Comparison of ENCODE assay signal across 1 cellular context in the genomic region with DNA sequence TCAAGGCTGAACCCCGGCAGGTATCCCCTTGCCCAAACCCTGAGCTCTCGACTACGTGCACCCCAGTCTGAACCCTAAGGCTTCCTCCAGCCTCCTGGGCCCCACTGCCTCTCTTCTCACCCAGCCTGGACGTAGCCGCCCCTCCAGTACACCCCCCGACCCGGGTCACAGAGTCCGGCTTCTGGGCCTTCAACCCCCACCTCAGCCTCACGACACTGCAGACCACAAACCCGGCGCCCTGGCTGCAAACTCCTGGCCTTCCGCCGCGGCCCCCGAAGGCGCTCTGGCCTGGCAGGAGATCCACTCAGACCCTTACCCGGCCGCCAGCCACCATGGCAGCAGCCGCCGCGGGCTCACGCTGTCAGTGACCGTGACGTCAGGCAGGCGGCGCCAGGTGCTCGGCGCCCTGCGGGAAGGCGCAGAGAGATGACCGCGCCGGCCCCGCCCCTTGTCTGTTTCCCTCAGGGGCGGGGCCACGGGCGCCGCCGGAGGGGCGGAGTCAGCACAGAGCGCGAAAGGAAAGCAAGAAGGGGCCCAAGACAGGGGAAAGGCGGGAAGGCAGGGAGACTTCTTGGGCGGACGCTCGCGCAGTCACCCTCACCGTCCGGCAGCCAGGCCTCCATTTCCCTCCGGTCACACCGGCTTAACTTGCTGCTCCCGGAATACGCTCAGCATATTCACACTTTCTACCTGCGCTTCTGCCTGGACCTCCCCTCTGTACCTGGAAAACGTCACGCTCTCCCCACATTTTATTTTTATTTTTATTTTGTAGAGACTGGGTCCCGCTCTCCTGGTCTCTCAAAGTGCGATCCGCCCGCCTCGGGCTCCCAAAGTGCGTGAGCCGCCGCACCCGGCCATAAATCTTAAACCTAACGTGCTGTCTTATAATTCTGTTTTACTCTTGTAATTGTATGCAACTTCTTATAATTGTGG.
A peak's percentile ranks its signal among the peaks of the same experiment; 100 is the strongest.
TF ChIP-seq lines count a peak whose summit lies in the region.

A gene with protein sequence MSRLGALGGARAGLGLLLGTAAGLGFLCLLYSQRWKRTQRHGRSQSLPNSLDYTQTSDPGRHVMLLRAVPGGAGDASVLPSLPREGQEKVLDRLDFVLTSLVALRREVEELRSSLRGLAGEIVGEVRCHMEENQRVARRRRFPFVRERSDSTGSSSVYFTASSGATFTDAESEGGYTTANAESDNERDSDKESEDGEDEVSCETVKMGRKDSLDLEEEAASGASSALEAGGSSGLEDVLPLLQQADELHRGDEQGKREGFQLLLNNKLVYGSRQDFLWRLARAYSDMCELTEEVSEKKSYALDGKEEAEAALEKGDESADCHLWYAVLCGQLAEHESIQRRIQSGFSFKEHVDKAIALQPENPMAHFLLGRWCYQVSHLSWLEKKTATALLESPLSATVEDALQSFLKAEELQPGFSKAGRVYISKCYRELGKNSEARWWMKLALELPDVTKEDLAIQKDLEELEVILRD (minus strand): TSS at position 372 of the 933 bp plus-strand sequence. CDS start 471 bp downstream, outside the sequence.

TF ChIP-seq in HepG2, 621 proteins besides CTCF, POLR2A, EP300 and RAD21 (continued from another document and continues in another):
- TF ChIP-seq, protein P1, sequence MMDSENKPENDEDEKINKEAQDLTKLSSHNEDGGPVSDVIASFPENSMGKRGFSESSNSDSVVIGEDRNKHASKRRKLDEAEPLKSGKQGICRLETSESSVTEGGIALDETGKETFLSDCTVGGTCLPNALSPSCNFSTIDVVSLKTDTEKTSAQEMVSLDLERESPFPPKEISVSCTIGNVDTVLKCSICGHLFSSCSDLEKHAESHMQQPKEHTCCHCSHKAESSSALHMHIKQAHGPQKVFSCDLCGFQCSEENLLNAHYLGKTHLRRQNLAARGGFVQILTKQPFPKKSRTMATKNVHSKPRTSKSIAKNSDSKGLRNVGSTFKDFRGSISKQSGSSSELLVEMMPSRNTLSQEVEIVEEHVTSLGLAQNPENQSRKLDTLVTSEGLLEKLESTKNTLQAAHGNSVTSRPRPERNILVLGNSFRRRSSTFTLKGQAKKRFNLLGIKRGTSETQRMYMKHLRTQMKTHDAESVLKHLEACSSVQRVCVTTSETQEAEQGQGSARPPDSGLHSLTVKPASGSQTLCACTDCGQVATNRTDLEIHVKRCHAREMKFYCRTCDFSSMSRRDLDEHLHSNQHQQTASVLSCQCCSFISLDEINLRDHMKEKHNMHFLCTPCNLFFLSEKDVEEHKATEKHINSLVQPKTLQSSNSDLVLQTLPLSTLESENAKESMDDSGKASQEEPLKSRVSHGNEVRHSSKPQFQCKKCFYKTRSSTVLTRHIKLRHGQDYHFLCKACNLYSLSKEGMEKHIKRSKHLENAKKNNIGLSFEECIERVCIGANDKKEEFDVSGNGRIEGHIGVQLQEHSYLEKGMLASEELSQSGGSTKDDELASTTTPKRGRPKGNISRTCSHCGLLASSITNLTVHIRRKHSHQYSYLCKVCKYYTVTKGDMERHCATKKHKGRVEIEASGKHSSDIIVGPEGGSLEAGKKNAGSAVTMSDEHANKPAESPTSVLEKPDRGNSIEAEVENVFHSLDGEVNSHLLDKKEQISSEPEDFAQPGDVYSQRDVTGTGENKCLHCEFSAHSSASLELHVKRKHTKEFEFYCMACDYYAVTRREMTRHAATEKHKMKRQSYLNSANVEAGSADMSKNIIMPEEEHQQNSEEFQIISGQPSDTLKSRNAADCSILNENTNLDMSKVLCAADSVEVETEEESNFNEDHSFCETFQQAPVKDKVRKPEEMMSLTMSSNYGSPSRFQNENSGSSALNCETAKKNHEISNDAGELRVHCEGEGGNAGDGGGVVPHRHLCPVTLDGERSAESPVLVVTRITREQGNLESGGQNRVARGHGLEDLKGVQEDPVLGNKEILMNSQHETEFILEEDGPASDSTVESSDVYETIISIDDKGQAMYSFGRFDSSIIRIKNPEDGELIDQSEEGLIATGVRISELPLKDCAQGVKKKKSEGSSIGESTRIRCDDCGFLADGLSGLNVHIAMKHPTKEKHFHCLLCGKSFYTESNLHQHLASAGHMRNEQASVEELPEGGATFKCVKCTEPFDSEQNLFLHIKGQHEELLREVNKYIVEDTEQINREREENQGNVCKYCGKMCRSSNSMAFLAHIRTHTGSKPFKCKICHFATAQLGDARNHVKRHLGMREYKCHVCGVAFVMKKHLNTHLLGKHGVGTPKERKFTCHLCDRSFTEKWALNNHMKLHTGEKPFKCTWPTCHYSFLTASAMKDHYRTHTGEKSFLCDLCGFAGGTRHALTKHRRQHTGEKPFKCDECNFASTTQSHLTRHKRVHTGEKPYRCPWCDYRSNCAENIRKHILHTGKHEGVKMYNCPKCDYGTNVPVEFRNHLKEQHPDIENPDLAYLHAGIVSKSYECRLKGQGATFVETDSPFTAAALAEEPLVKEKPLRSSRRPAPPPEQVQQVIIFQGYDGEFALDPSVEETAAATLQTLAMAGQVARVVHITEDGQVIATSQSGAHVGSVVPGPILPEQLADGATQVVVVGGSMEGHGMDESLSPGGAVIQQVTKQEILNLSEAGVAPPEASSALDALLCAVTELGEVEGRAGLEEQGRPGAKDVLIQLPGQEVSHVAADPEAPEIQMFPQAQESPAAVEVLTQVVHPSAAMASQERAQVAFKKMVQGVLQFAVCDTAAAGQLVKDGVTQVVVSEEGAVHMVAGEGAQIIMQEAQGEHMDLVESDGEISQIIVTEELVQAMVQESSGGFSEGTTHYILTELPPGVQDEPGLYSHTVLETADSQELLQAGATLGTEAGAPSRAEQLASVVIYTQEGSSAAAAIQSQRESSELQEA (CRISPR knock-in tag; IDR thresholded peaks at IDR 0.05; ENCODE audit: not compliant biosample characterization): no peak
- TF ChIP-seq ATM (IDR thresholded peaks at IDR 0.05; ENCODE audit: borderline replicate concordance): no peak
- TF ChIP-seq ZNF713 (CRISPR knock-in tag; IDR thresholded peaks at IDR 0.05): 0 out of 2 replicates have a peak, but pooled peaks have one; percentile 61
- peak; percentile 48; the same call in 1 of the 2 replicates for TF ChIP-seq ZNF205 (CRISPR knock-in tag; IDR thresholded peaks at IDR 0.05)
- TF ChIP-seq DNMT1 (CRISPR knock-in tag; IDR thresholded peaks at IDR 0.05): peak; percentile 46; the same call in 1 of the 2 replicates
- TF ChIP-seq, protein P2, sequence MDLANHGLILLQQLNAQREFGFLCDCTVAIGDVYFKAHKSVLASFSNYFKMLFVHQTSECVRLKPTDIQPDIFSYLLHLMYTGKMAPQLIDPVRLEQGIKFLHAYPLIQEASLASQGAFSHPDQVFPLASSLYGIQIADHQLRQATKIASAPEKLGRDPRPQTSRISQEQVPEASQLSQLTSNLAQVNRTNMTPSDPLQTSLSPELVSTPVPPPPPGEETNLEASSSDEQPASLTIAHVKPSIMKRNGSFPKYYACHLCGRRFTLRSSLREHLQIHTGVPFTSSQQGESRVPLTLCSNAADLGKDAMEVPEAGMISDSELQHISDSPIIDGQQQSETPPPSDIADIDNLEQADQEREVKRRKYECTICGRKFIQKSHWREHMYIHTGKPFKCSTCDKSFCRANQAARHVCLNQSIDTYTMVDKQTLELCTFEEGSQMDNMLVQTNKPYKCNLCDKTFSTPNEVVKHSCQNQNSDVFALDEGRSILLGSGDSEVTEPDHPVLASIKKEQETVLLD (CRISPR knock-in tag; IDR thresholded peaks at IDR 0.05; ENCODE audit: low read depth): no peak
- no peak for TF ChIP-seq ARNT (IDR thresholded peaks at IDR 0.05)
- TF ChIP-seq NCOA5 (CRISPR knock-in tag; IDR thresholded peaks at IDR 0.05): no peak
- TF ChIP-seq NR1H2 (CRISPR knock-in tag; IDR thresholded peaks at IDR 0.05; ENCODE audit: borderline replicate concordance, low read depth): no peak
- peak; percentile 77 for TF ChIP-seq XRCC5 (optimal IDR thresholded peaks at IDR 0.05; ENCODE audit: low read length)
- 0 out of 2 replicates have a peak, but pooled peaks have one; percentile 30 for TF ChIP-seq MED13 (CRISPR knock-in tag; IDR thresholded peaks at IDR 0.05)
- no peak for TF ChIP-seq ZNF326 (CRISPR knock-in tag; IDR thresholded peaks at IDR 0.05; ENCODE audit: borderline replicate concordance)
- no peak; the same call in 1 of the 2 replicates for TF ChIP-seq BCL6 (CRISPR knock-in tag; IDR thresholded peaks at IDR 0.05)
- TF ChIP-seq HHEX (CRISPR knock-in tag; IDR thresholded peaks at IDR 0.05): no peak
- no peak for TF ChIP-seq GABPA (IDR thresholded peaks at IDR 0.05; ENCODE audit: low read depth, low read length)
- TF ChIP-seq GABPA (CRISPR knock-in tag; IDR thresholded peaks at IDR 0.05; ENCODE audit: low read depth): no peak; the same call in 1 of the 2 replicates
- no peak for TF ChIP-seq ZNF841 (CRISPR knock-in tag; IDR thresholded peaks at IDR 0.05; ENCODE audit: borderline replicate concordance)
- TF ChIP-seq CAMTA2 (CRISPR knock-in tag; IDR thresholded peaks at IDR 0.05; ENCODE audit: borderline replicate concordance): no peak
- TF ChIP-seq, protein P3, sequence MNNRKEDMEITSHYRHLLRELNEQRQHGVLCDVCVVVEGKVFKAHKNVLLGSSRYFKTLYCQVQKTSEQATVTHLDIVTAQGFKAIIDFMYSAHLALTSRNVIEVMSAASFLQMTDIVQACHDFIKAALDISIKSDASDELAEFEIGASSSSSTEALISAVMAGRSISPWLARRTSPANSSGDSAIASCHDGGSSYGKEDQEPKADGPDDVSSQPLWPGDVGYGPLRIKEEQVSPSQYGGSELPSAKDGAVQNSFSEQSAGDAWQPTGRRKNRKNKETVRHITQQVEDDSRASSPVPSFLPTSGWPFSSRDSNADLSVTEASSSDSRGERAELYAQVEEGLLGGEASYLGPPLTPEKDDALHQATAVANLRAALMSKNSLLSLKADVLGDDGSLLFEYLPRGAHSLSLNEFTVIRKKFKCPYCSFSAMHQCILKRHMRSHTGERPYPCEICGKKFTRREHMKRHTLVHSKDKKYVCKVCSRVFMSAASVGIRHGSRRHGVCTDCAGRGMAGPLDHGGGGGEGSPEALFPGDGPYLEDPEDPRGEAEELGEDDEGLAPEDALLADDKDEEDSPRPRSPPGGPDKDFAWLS (CRISPR knock-in tag; IDR thresholded peaks at IDR 0.05; ENCODE audit: borderline replicate concordance): 0 out of 2 replicates have a peak, but pooled peaks have one; percentile 47
- TF ChIP-seq ZNF367 (CRISPR knock-in tag; IDR thresholded peaks at IDR 0.05; ENCODE audit: borderline replicate concordance): no peak
- no peak for TF ChIP-seq GLI4 (CRISPR knock-in tag; IDR thresholded peaks at IDR 0.05; ENCODE audit: borderline replicate concordance)
- 0 out of 2 replicates have a peak, but pooled peaks have one; percentile 23 for TF ChIP-seq ZNF460 (CRISPR knock-in tag; IDR thresholded peaks at IDR 0.05; ENCODE audit: borderline replicate concordance)
- no peak for TF ChIP-seq ZNF547 (CRISPR knock-in tag; IDR thresholded peaks at IDR 0.05)
- no peak for TF ChIP-seq FOSL1 (CRISPR knock-in tag; IDR thresholded peaks at IDR 0.05; ENCODE audit: borderline replicate concordance)
- TF ChIP-seq, protein P4, sequence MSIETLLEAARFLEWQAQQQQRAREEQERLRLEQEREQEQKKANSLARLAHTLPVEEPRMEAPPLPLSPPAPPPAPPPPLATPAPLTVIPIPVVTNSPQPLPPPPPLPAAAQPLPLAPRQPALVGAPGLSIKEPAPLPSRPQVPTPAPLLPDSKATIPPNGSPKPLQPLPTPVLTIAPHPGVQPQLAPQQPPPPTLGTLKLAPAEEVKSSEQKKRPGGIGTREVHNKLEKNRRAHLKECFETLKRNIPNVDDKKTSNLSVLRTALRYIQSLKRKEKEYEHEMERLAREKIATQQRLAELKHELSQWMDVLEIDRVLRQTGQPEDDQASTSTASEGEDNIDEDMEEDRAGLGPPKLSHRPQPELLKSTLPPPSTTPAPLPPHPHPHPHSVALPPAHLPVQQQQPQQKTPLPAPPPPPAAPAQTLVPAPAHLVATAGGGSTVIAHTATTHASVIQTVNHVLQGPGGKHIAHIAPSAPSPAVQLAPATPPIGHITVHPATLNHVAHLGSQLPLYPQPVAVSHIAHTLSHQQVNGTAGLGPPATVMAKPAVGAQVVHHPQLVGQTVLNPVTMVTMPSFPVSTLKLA (IDR thresholded peaks at IDR 0.05): peak; percentile 67
- TF ChIP-seq KDM2A (CRISPR knock-in tag; IDR thresholded peaks at IDR 0.05; ENCODE audit: borderline replicate concordance, low read depth): peak; percentile 92
- TF ChIP-seq ZNF775 (CRISPR knock-in tag; IDR thresholded peaks at IDR 0.05; ENCODE audit: borderline replicate concordance): 0 out of 2 replicates have a peak, but pooled peaks have one; percentile 70
- TF ChIP-seq, protein P5, sequence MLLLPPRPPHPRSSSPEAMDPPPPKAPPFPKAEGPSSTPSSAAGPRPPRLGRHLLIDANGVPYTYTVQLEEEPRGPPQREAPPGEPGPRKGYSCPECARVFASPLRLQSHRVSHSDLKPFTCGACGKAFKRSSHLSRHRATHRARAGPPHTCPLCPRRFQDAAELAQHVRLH (CRISPR knock-in tag; IDR thresholded peaks at IDR 0.05; ENCODE audit: borderline replicate concordance, low read depth): 0 out of 2 replicates have a peak, but pooled peaks have one; percentile 21
- TF ChIP-seq, protein P6, sequence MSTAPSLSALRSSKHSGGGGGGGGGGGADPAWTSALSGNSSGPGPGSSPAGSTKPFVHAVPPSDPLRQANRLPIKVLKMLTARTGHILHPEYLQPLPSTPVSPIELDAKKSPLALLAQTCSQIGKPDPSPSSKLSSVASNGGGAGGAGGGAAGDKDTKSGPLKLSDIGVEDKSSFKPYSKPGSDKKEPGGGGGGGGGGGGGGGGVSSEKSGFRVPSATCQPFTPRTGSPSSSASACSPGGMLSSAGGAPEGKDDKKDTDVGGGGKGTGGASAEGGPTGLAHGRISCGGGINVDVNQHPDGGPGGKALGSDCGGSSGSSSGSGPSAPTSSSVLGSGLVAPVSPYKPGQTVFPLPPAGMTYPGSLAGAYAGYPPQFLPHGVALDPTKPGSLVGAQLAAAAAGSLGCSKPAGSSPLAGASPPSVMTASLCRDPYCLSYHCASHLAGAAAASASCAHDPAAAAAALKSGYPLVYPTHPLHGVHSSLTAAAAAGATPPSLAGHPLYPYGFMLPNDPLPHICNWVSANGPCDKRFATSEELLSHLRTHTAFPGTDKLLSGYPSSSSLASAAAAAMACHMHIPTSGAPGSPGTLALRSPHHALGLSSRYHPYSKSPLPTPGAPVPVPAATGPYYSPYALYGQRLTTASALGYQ (CRISPR knock-in tag; IDR thresholded peaks at IDR 0.05): no peak; the same call in 1 of the 2 replicates
- TF ChIP-seq ISL2 (CRISPR knock-in tag; IDR thresholded peaks at IDR 0.05): no peak
- peak; percentile 73; the same call in 1 of the 2 replicates for TF ChIP-seq ZNF607 (CRISPR knock-in tag; IDR thresholded peaks at IDR 0.05; ENCODE audit: borderline replicate concordance)
- 0 out of 2 replicates have a peak, but pooled peaks have one; percentile 36 for TF ChIP-seq ZNF354B (CRISPR knock-in tag; IDR thresholded peaks at IDR 0.05)
